ENCODE assay signal across 2 cellular contexts in the genomic region with DNA sequence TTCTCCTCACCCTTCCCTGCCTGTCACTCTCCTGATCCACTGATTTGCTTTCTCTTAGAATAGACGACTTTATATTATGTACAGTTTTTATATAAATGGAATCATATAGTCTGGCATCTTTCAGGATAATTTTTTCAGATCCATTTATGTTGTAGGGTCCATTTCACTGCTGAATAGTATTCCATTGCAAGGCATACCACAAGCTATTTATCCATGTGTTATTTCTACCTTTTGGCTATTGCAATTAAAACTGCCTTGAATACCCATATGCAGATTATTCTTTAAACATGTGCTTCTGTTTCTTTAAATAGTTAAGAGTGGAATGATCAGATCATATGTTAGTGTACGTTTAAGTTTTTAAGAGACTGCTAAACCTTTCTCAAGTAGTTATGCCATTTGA.
TF ChIP-seq lines count a peak whose summit lies in the region.

No MANE protein-coding gene starts in this region.

TF ChIP-seq in SK-N-SH treated with all-trans-retinoic acid at 6 μM for 48 hours, 23 proteins besides CTCF, POLR2A, EP300 and RAD21:
- TF ChIP-seq ZNF8 (CRISPR knock-in tag; IDR thresholded peaks at IDR 0.05) (peak; percentile 94), ESRRG (CRISPR knock-in tag; IDR thresholded peaks at IDR 0.05) (no peak), ARNTL (CRISPR knock-in tag; IDR thresholded peaks at IDR 0.05; ENCODE audit: borderline replicate concordance, low read depth) (no peak)

TF ChIP-seq in SK-N-SH, 30 proteins besides CTCF, POLR2A, EP300 and RAD21:
- TF ChIP-seq RFX5 (IDR thresholded peaks at IDR 0.05; ENCODE audit: low read length) (no peak), FOSL2 (IDR thresholded peaks at IDR 0.05; ENCODE audit: borderline replicate concordance, low read depth) (no peak), EZH2phosphoT487 (IDR thresholded peaks at IDR 0.05; ENCODE audit: borderline replicate concordance, low read depth) (no peak), YY1 (IDR thresholded peaks at IDR 0.05; ENCODE audit: low read depth) (no peak), NFIC (IDR thresholded peaks at IDR 0.05; ENCODE audit: borderline replicate concordance) (no peak), MXI1 (IDR thresholded peaks at IDR 0.05; ENCODE audit: low read depth, low read length) (no peak), IRF3 (IDR thresholded peaks at IDR 0.05; ENCODE audit: low read depth, low read length) (no peak), JUND (IDR thresholded peaks at IDR 0.05) (no peak), PBX3 (IDR thresholded peaks at IDR 0.05) (no peak), TCF12 (IDR thresholded peaks at IDR 0.05) (no peak), REST (IDR thresholded peaks at IDR 0.05; ENCODE audit: low read depth, low read length) (no peak), FOXM1 (IDR thresholded peaks at IDR 0.05; ENCODE audit: low read depth) (no peak), ELF1 (IDR thresholded peaks at IDR 0.05) (no peak), MEF2A (IDR thresholded peaks at IDR 0.05; ENCODE audit: borderline replicate concordance, low read depth) (no peak)
- TF ChIP-seq, protein P1, sequence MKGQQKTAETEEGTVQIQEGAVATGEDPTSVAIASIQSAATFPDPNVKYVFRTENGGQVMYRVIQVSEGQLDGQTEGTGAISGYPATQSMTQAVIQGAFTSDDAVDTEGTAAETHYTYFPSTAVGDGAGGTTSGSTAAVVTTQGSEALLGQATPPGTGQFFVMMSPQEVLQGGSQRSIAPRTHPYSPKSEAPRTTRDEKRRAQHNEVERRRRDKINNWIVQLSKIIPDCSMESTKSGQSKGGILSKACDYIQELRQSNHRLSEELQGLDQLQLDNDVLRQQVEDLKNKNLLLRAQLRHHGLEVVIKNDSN (IDR thresholded peaks at IDR 0.05; ENCODE audit: borderline replicate concordance, low read depth): no peak
TF ChIP-seq in SK-N-SH: peak in this region for 0.
